Comparison of ENCODE assay signal across 9 cellular contexts in the genomic region with DNA sequence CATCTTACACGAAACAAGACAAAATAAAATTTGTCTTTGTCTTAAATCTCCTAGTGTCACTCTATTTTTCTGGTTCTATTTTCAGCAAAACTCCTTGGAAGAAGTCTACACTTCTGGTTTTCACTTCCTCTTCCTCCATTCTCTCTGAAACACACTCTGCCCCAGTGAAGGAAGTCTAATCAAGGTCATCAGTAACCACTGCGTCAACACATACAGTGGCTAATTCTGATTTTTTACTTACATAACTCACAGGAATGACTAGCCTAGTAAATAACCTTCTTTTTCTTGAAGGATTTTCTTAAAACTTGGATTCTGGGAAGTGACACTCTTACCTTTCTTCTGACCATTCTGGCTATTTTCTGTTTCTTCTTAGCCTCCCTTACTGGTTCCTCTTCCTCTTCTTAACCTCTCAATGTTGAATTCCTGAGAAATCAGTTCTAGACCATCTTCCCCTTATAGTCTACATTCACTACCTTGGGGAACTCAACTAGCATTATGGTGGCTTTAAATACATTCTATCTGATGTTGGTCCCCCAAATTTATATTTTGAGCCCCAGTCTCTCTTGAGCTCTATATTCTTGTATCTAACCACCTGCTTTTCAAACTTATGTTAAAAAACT. TPM values are rescaled to one million over a fixed set of nuclear protein-coding genes. Genes with fewer than 3 reads are reported as not detected.
A peak's percentile ranks its signal among the peaks of the same experiment; 100 is the strongest.
DNase-seq lines count a peak whose midpoint lies in the region; ATAC-seq and TF ChIP-seq lines count a peak whose summit lies in the region.
"Had no signal": no experiment of that assay in that cellular context is flagged by ENCODE, and none has a peak within 500 bp of the region (broad histone marks: within the 10 kb centered on the region; RNA-seq: fewer than 3 reads in every experiment).

No MANE protein-coding gene starts in this region.

- no peak overlapping the region for H3K4me3 Mint-ChIP-seq in activated naive CD8-positive, alpha-beta T cell treated with anti-CD3 and anti-CD28 coated beads for 36 hours

- ATAC-seq in GM21360 (IDR thresholded peaks at IDR 0.05; ENCODE audit: unreplicated experiment), result peak; percentile 94
- peak; percentile 82 for ATAC-seq in HG03354 (IDR thresholded peaks at IDR 0.05; ENCODE audit: poor library complexity, severe bottlenecking, unreplicated experiment)

- no peaks in the 10 kb centered on the region for H3K27me3 Mint-ChIP-seq in activated naive CD8-positive, alpha-beta T cell treated with anti-CD3 and anti-CD28 coated beads for 36 hours

- H3K9me3 Mint-ChIP-seq in activated naive CD8-positive, alpha-beta T cell treated with anti-CD3 and anti-CD28 coated beads for 36 hours, result peaks cover 2% of the 10 kb centered on the region

- intact Hi-C loops in dorsolateral prefrontal cortex (cut with DNase I), result no loop called here

- no peak overlapping the region for H3K4me3 ChIP-seq in GM12865 (ENCODE audit: low read depth, low read length)
- peak overlapping the region; percentile 30 for H3K4me3 ChIP-seq in effector memory CD4-positive, alpha-beta T cell (ENCODE audit: insufficient read depth, low read depth, low read length, poor library complexity, severe bottlenecking)
- H3K4me3 ChIP-seq in dorsolateral prefrontal cortex, result no peak overlapping the region

- TF ChIP-seq CTCF in GM12865 (IDR thresholded peaks at IDR 0.05; ENCODE audit: insufficient read depth, low read depth, low read length, missing control alignments) (no peak), dorsolateral prefrontal cortex (IDR thresholded peaks at IDR 0.05 in 54 of 56, conservative IDR thresholded peaks at IDR 0.05 in 2 of 56; ENCODE audit: low read depth in 1 of 56, partially characterized antibody in 56 of 56) (no peak)

- peaks cover 4% of the 10 kb centered on the region for H3K4me1 ChIP-seq in effector memory CD4-positive, alpha-beta T cell (ENCODE audit: control insufficient read depth, insufficient read depth, low read length, poor library complexity, severe bottlenecking)

- H3K4me1 Mint-ChIP-seq in activated naive CD8-positive, alpha-beta T cell treated with anti-CD3 and anti-CD28 coated beads for 36 hours, result peaks cover 8% of the 10 kb centered on the region

- peaks cover 4% of the 10 kb centered on the region for H3K36me3 Mint-ChIP-seq in activated naive CD8-positive, alpha-beta T cell treated with anti-CD3 and anti-CD28 coated beads for 36 hours

- H3K27ac ChIP-seq in effector memory CD4-positive, alpha-beta T cell (ENCODE audit: insufficient read depth, low read length, poor library complexity, severe bottlenecking), result peak overlapping the region; percentile 41
- H3K27ac ChIP-seq in dorsolateral prefrontal cortex, result peak overlapping the region in 3 of 59 donors; percentile 10 to 44 (median 34)
- H3K27ac ChIP-seq: KMS-11 had no signal

- H3K27me3 ChIP-seq in effector memory CD4-positive, alpha-beta T cell (replicated peaks; ENCODE audit: control insufficient read depth, insufficient read depth, low read length, poor library complexity, severe bottlenecking), result no peaks in the 10 kb centered on the region
- H3K27me3 ChIP-seq in dorsolateral prefrontal cortex, result no peaks in the 10 kb centered on the region

- no peaks in the 10 kb centered on the region for H3K36me3 ChIP-seq in effector memory CD4-positive, alpha-beta T cell (ENCODE audit: control insufficient read depth, insufficient read depth, low read length)

- DNase-seq in GM12865 (ENCODE audit: low read depth) (peak; percentile 45), NCI-H748 (lab: John Stamatoyannopoulos, UW; ENCODE audit: unreplicated experiment) (no peak), dorsolateral prefrontal cortex (no peak), amygdala (lab: John Stamatoyannopoulos, UW) (no peak)
- DNase-seq in effector memory CD4-positive, alpha-beta T cell, result no peak
- DNase-seq in activated naive CD8-positive, alpha-beta T cell treated with anti-CD3 and anti-CD28 coated beads for 36 hours, result no peak

- no peak overlapping the region for H3K27ac Mint-ChIP-seq in activated naive CD8-positive, alpha-beta T cell treated with anti-CD3 and anti-CD28 coated beads for 36 hours

- no peaks in the 10 kb centered on the region for H3K9me3 ChIP-seq in effector memory CD4-positive, alpha-beta T cell (ENCODE audit: control insufficient read depth, low read length)

RNA-seq across cellular contexts. Expression of a gene that starts 37.5 kb away (rescaled TPM):
- 10 to 100 TPM; 39.6 to 81.0 (median 63.9) TPM for total RNA-seq in dorsolateral prefrontal cortex
- 10 to 100 TPM; 19.8 to 20.1 TPM for total RNA-seq in activated naive CD8-positive, alpha-beta T cell treated with anti-CD3 and anti-CD28 coated beads for 36 hours
